15 cellular contexts compared by ENCODE assay signal in the genomic region with DNA sequence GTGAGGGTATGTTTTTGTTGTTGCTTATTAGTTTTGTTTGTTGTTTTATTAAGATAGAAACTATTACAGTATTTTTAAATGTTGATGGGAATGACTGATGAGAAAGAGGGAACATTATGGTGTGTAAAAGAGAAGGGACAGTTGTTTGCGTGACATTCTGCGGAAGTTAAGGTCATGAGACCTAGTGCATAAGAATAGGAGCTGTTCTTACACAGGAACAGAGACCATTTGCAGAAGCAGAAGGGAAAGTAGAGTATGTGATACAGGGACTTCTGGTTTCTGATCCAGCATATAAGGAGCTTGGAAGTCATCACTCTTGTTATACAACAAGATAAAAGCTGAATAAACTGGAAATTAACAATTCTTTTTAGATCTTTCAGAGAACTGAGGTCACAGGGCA.
A peak's percentile ranks its signal among the peaks of the same experiment; 100 is the strongest.
DNase-seq lines count a peak whose midpoint lies in the region; ATAC-seq lines count a peak whose summit lies in the region.
"Had no signal": no experiment of that assay in that cellular context is flagged by ENCODE, and none has a peak within 500 bp of the region (broad histone marks: within the 10 kb centered on the region; RNA-seq: fewer than 3 reads in every experiment).

No MANE protein-coding gene starts in this region.

- DNase-seq in MV-4-11 (lab: John Stamatoyannopoulos, UW) (peak; percentile 92), OCI-M1 (lab: John Stamatoyannopoulos, UW) (peak; percentile 14), Kasumi-1 (lab: John Stamatoyannopoulos, UW) (no peak), NCI-H187 (lab: John Stamatoyannopoulos, UW) (no peak)
- DNase-seq: BE2C; CD4-positive, CD25-positive, alpha-beta regulatory T cell; CD8-positive, alpha-beta memory T cell; COR-L47; GOT3; H7; HFFc6 had no signal

- no peaks in the 10 kb centered on the region for H3K27me3 ChIP-seq in layer of hippocampus (ENCODE audit: control insufficient read depth, insufficient read depth, low read length)
- H3K27me3 ChIP-seq: BE2C had no signal

- no peak for ATAC-seq in GM21723 (IDR thresholded peaks at IDR 0.05; ENCODE audit: unreplicated experiment)
- ATAC-seq: HCT116 had no signal

- H3K27ac ChIP-seq in layer of hippocampus (ENCODE audit: low read depth, low read length) = peak overlapping the region; percentile 39
- H3K27ac ChIP-seq: HL-60 had no signal

Comparison
In these comparisons a context has a peak if more than half of its experiments do, and no peak if none do; other contexts are left out.
1. DNase-seq: peak in MV-4-11 (single experiment) and OCI-M1 (single experiment); none in Kasumi-1 (0 of 2) and NCI-H187 (0 of 2).